In genomic region chr15:42035362-42035761, GRCh38 we compare ENCODE assay signal across 8 cellular contexts. TPM values are rescaled to one million over a fixed set of nuclear protein-coding genes. Genes with fewer than 3 reads are reported as not detected.
A peak's percentile ranks its signal among the peaks of the same experiment; 100 is the strongest.
DNase-seq lines count a peak whose midpoint lies in the region; ATAC-seq and TF ChIP-seq lines count a peak whose summit lies in the region.
"Had no signal": no experiment of that assay in that cellular context is flagged by ENCODE, and none has a peak within 500 bp of the region (broad histone marks: within the 10 kb centered on the region; RNA-seq: fewer than 3 reads in every experiment).

No MANE protein-coding gene starts in this region.

- no peak overlapping the region for H3K27ac ChIP-seq in naive thymus-derived CD4-positive, alpha-beta T cell (ENCODE audit: low read depth, low read length)
- no peak overlapping the region for H3K27ac ChIP-seq in gastrocnemius medialis

- no peak overlapping the region for H3K4me3 Mint-ChIP-seq in naive thymus-derived CD4-positive, alpha-beta T cell
- no peak overlapping the region for H3K4me3 Mint-ChIP-seq in activated T-cell treated with anti-CD3 and anti-CD28 coated beads, Interleukin-2, amount 50 U/mL, for 24 hours

- no peaks in the 10 kb centered on the region for H3K4me1 ChIP-seq in naive thymus-derived CD4-positive, alpha-beta T cell (ENCODE audit: control insufficient read depth in 2 of 2, insufficient read depth in 2 of 2, low read length in 2 of 2)
- H3K4me1 ChIP-seq in gastrocnemius medialis = peaks cover 19 to 23% of the 10 kb centered on the region in 2 donors

- peak overlapping the region in 1 of 9 donors; percentile 14 for H3K27ac Mint-ChIP-seq in naive thymus-derived CD4-positive, alpha-beta T cell
- H3K27ac Mint-ChIP-seq in activated T-cell treated with anti-CD3 and anti-CD28 coated beads, Interleukin-2, amount 50 U/mL, for 24 hours = no peak overlapping the region

- H3K9me3 Mint-ChIP-seq in naive thymus-derived CD4-positive, alpha-beta T cell = peaks cover 0 to 4% (median 0%) of the 10 kb centered on the region in 11 donors
- no peaks in the 10 kb centered on the region for H3K9me3 Mint-ChIP-seq in activated T-cell treated with anti-CD3 and anti-CD28 coated beads, Interleukin-2, amount 50 U/mL, for 24 hours

- no peak overlapping the region for H3K4me3 ChIP-seq in naive thymus-derived CD4-positive, alpha-beta T cell (ENCODE audit: low read length)
- no peak overlapping the region for H3K4me3 ChIP-seq in gastrocnemius medialis

- H3K9me3 ChIP-seq in naive thymus-derived CD4-positive, alpha-beta T cell (ENCODE audit: control insufficient read depth in 2 of 3, low read length in 3 of 3) = no peaks in the 10 kb centered on the region
- no peaks in the 10 kb centered on the region for H3K9me3 ChIP-seq in gastrocnemius medialis

- peaks cover 0 to 7% (median 0%) of the 10 kb centered on the region in 5 donors for H3K27me3 Mint-ChIP-seq in naive thymus-derived CD4-positive, alpha-beta T cell
- H3K27me3 Mint-ChIP-seq in activated T-cell treated with anti-CD3 and anti-CD28 coated beads, Interleukin-2, amount 50 U/mL, for 24 hours = no peaks in the 10 kb centered on the region

- POLR2A ChIA-PET in naive thymus-derived CD4-positive, alpha-beta T cell (lab: Charles Lee) = no interaction called here

- intact Hi-C loops in naive thymus-derived CD4-positive, alpha-beta T cell (cut with micrococcal nuclease) = no loop called here
- intact Hi-C loops in gastrocnemius medialis (cut with DNase I; ENCODE audit: low total_unique reads) = no loop called here

- no peak for TF ChIP-seq CTCF in gastrocnemius medialis (IDR thresholded peaks at IDR 0.05 in 4 of 5, conservative IDR thresholded peaks at IDR 0.05 in 1 of 5)

- peaks cover 0 to 12% (median 7%) of the 10 kb centered on the region in 7 donors for H3K4me1 Mint-ChIP-seq in naive thymus-derived CD4-positive, alpha-beta T cell
- peaks cover 10% of the 10 kb centered on the region for H3K4me1 Mint-ChIP-seq in activated T-cell treated with anti-CD3 and anti-CD28 coated beads, Interleukin-2, amount 50 U/mL, for 24 hours (ENCODE audit: low read depth)

- no peak for DNase-seq in naive thymus-derived CD4-positive, alpha-beta T cell
- DNase-seq in NCI-H82 treated with DMSO at 0.1 percent for 48 hours (lab: John Stamatoyannopoulos, UW; ENCODE audit: unreplicated experiment) = no peak
- no peak for DNase-seq in gastrocnemius medialis
- no peak for DNase-seq in activated T-cell treated with anti-CD3 and anti-CD28 coated beads, Interleukin-2, amount 50 U/mL, for 24 hours
- DNase-seq: SHP77 had no signal

- H3K36me3 Mint-ChIP-seq in naive thymus-derived CD4-positive, alpha-beta T cell = no peaks in the 10 kb centered on the region
- H3K36me3 Mint-ChIP-seq in activated T-cell treated with anti-CD3 and anti-CD28 coated beads, Interleukin-2, amount 50 U/mL, for 24 hours (ENCODE audit: low read depth) = no peaks in the 10 kb centered on the region

- no peaks in the 10 kb centered on the region for H3K27me3 ChIP-seq in naive thymus-derived CD4-positive, alpha-beta T cell (ENCODE audit: control insufficient read depth in 2 of 2, insufficient read depth in 2 of 2, low read length in 2 of 2)
- no peaks in the 10 kb centered on the region for H3K27me3 ChIP-seq in gastrocnemius medialis

- peak; percentile 44 for TF ChIP-seq POLR2A in Raji (IDR thresholded peaks at IDR 0.05; ENCODE audit: insufficient read depth, low read depth, low read length)
- no peak for TF ChIP-seq POLR2A in gastrocnemius medialis (IDR thresholded peaks at IDR 0.05)

- ATAC-seq in GM18867 (IDR thresholded peaks at IDR 0.05; ENCODE audit: unreplicated experiment) (peak; percentile 67), HG02763 (IDR thresholded peaks at IDR 0.05; ENCODE audit: unreplicated experiment) (peak; percentile 70), gastrocnemius medialis (no peak)
- ATAC-seq in naive thymus-derived CD4-positive, alpha-beta T cell = peak; percentile 53

- in situ Hi-C loops in gastrocnemius medialis (cut with MboI; ENCODE audit: low sequenced_read_pairs in 4 of 4) = no loop called here

- CTCF ChIA-PET in naive thymus-derived CD4-positive, alpha-beta T cell (lab: Charles Lee) = no interaction called here

- H3K36me3 ChIP-seq in naive thymus-derived CD4-positive, alpha-beta T cell (ENCODE audit: control insufficient read depth in 2 of 3, insufficient read depth in 3 of 3, low read length in 3 of 3) = no peaks in the 10 kb centered on the region
- H3K36me3 ChIP-seq in gastrocnemius medialis = no peaks in the 10 kb centered on the region

RNA-seq across cellular contexts. Expression of gene PLA2G4E, which starts 14.5 kb away (rescaled TPM):
- total RNA-seq in naive thymus-derived CD4-positive, alpha-beta T cell = not detected
- polyA plus RNA-seq in naive thymus-derived CD4-positive, alpha-beta T cell = not detected
- not detected for total RNA-seq in gastrocnemius medialis

RNA-seq across cellular contexts. Expression of gene PLA2G4D, which starts 59.0 kb away (rescaled TPM):
- not detected for total RNA-seq in naive thymus-derived CD4-positive, alpha-beta T cell
- polyA plus RNA-seq in naive thymus-derived CD4-positive, alpha-beta T cell = not detected
- total RNA-seq in gastrocnemius medialis = under 1 TPM in 1 of 4 donors, not detected in 3; 0.10 TPM

Comparison
In these comparisons a context has a peak if more than half of its experiments do, and no peak if none do; other contexts are left out.
1. ATAC-seq: peak in GM18867 (single experiment), HG02763 (single experiment) and naive thymus-derived CD4-positive, alpha-beta T cell (single experiment); none in gastrocnemius medialis (0 of 2).